Comparison of ENCODE assay signal across 23 cellular contexts in the genomic region with DNA sequence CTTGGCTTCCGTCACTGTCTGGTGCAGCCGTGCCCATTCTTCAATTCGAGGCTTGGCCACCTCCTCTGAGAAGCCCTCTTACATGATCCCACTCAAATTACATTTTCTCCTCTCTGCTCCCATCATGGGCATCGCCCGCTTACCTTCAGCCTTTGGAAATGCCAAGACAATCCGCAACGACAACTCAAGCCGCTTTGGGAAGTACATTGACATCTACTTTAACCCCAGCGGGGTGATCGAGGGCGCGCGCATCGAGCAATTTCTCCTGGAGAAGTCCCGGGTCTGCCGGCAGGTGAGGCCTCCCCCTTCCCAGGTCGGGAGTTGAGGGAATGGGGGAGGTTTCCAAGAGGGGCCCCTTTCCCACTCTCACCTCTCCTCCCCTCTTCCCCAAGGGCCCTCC. TPM values are rescaled to one million over a fixed set of nuclear protein-coding genes. Genes with fewer than 3 reads are reported as not detected.
DNase-seq lines count a peak whose midpoint lies in the region; ATAC-seq and TF ChIP-seq lines count a peak whose summit lies in the region.
"Had no signal": no experiment of that assay in that cellular context is flagged by ENCODE, and none has a peak within 500 bp of the region (broad histone marks: within the 10 kb centered on the region; RNA-seq: fewer than 3 reads in every experiment).

No MANE protein-coding gene starts in this region.

- H3K79me2 ChIP-seq in GM23338 (replicated peaks; ENCODE audit: insufficient read depth) = no peaks in the 10 kb centered on the region

- no peaks in the 10 kb centered on the region for H3K27me3 ChIP-seq in GM23338 (ENCODE audit: insufficient read depth)
- H3K27me3 ChIP-seq in endodermal cell (ENCODE audit: control insufficient read depth, insufficient read depth, low read length, poor library complexity, severe bottlenecking) = no peaks in the 10 kb centered on the region
- H3K27me3 ChIP-seq: BLaER1 treated with 17β-estradiol and CSF1 and Interleukin-3, amounts not matched to agents 10 nM and 100 nM had no signal

- no peak overlapping the region for H3K4me3 Mint-ChIP-seq in activated CD8-positive, alpha-beta memory T cell treated with anti-CD3 and anti-CD28 coated beads, Interleukin-2, amount 10 ng/mL, durations not matched to agents 7 days and 5 days
- H3K4me3 Mint-ChIP-seq in GM23338 = no peak overlapping the region
- H3K4me3 Mint-ChIP-seq in endodermal cell = no peak overlapping the region
- no peak overlapping the region for H3K4me3 Mint-ChIP-seq in osteocyte (ENCODE audit: unreplicated experiment)
- no peak overlapping the region for H3K4me3 Mint-ChIP-seq in T-helper 17 cell
- H3K4me3 Mint-ChIP-seq: CD4-positive, alpha-beta memory T cell had no signal

- no peaks in the 10 kb centered on the region for H3K9me3 ChIP-seq in endodermal cell (ENCODE audit: control insufficient read depth, low read length)
- H3K9me3 ChIP-seq in T-helper 17 cell (ENCODE audit: control insufficient read depth, low read length, poor library complexity, severe bottlenecking) = no peaks in the 10 kb centered on the region
- H3K9me3 ChIP-seq: BLaER1 treated with 17β-estradiol and CSF1 and Interleukin-3, amounts not matched to agents 10 nM and 100 nM; Caco-2 had no signal

- no peaks in the 10 kb centered on the region for H3K36me3 ChIP-seq in GM23338 (ENCODE audit: insufficient read depth)
- H3K36me3 ChIP-seq in endodermal cell (ENCODE audit: control insufficient read depth, insufficient read depth, low read length) = no peaks in the 10 kb centered on the region
- H3K36me3 ChIP-seq: BLaER1 treated with 17β-estradiol and CSF1 and Interleukin-3, amounts not matched to agents 10 nM and 100 nM had no signal

- H3K4me1 ChIP-seq in GM23338 (ENCODE audit: insufficient read depth) = no peaks in the 10 kb centered on the region
- no peaks in the 10 kb centered on the region for H3K4me1 ChIP-seq in endodermal cell (ENCODE audit: control insufficient read depth, insufficient read depth, low read length)
- H3K4me1 ChIP-seq: Caco-2 had no signal

- CTCF ChIA-PET in activated CD8-positive, alpha-beta memory T cell treated with anti-CD3 and anti-CD28 coated beads, Interleukin-2, amount 10 ng/mL, durations not matched to agents 7 days and 5 days (lab: Charles Lee) = no interaction called here

- no peak overlapping the region for H3K4me2 ChIP-seq in GM23338

- H3K27ac Mint-ChIP-seq in activated CD8-positive, alpha-beta memory T cell treated with anti-CD3 and anti-CD28 coated beads, Interleukin-2, amount 10 ng/mL, durations not matched to agents 7 days and 5 days = no peak overlapping the region
- H3K27ac Mint-ChIP-seq in GM23338 (no peak overlapping the region), endodermal cell (no peak overlapping the region), osteocyte (ENCODE audit: unreplicated experiment) (no peak overlapping the region), T-helper 17 cell (no peak overlapping the region)
- H3K27ac Mint-ChIP-seq: CD4-positive, alpha-beta memory T cell had no signal

- peaks cover 71% of the 10 kb centered on the region for H3K27me3 Mint-ChIP-seq in activated CD8-positive, alpha-beta memory T cell treated with anti-CD3 and anti-CD28 coated beads, Interleukin-2, amount 10 ng/mL, durations not matched to agents 7 days and 5 days
- peaks cover 8% of the 10 kb centered on the region for H3K27me3 Mint-ChIP-seq in GM23338 (ENCODE audit: insufficient read depth, low read depth, poor library complexity)
- no peaks in the 10 kb centered on the region for H3K27me3 Mint-ChIP-seq in endodermal cell (ENCODE audit: insufficient read depth)
- no peaks in the 10 kb centered on the region for H3K27me3 Mint-ChIP-seq in osteocyte (ENCODE audit: unreplicated experiment)
- peaks cover 31% of the 10 kb centered on the region for H3K27me3 Mint-ChIP-seq in T-helper 17 cell
- H3K27me3 Mint-ChIP-seq: CD4-positive, alpha-beta memory T cell had no signal

- no peak overlapping the region for H3K4me3 ChIP-seq in GM23338
- H3K4me3 ChIP-seq in endodermal cell (ENCODE audit: low read length) = no peak overlapping the region
- H3K4me3 ChIP-seq: BLaER1 treated with 17β-estradiol and CSF1 and Interleukin-3, amounts not matched to agents 10 nM and 100 nM; GM12878 had no signal

- no peaks in the 10 kb centered on the region for H3F3A ChIP-seq in GM23338 (replicated peaks; ENCODE audit: low read depth)

- H3K4me1 Mint-ChIP-seq in activated CD8-positive, alpha-beta memory T cell treated with anti-CD3 and anti-CD28 coated beads, Interleukin-2, amount 10 ng/mL, durations not matched to agents 7 days and 5 days = peaks cover 9% of the 10 kb centered on the region
- H3K4me1 Mint-ChIP-seq in GM23338 = peaks cover 5% of the 10 kb centered on the region
- H3K4me1 Mint-ChIP-seq in endodermal cell = peaks cover 9% of the 10 kb centered on the region
- H3K4me1 Mint-ChIP-seq in osteocyte (ENCODE audit: unreplicated experiment) = peaks cover 31% of the 10 kb centered on the region
- peaks cover 9% of the 10 kb centered on the region for H3K4me1 Mint-ChIP-seq in T-helper 17 cell

- H4K20me1 ChIP-seq in GM23338 (replicated peaks; ENCODE audit: insufficient read depth) = no peaks in the 10 kb centered on the region
- H4K20me1 ChIP-seq: BLaER1 treated with 17β-estradiol and CSF1 and Interleukin-3, amounts not matched to agents 10 nM and 100 nM had no signal

- H3K9me2 ChIP-seq in GM23338 (ENCODE audit: insufficient read depth) = no peaks in the 10 kb centered on the region

- peak; percentile 48 for DNase-seq in activated CD8-positive, alpha-beta memory T cell treated with anti-CD3 and anti-CD28 coated beads for 24 hours
- DNase-seq in activated CD8-positive, alpha-beta memory T cell treated with anti-CD3 and anti-CD28 coated beads, Interleukin-2, amount 10 ng/mL, durations not matched to agents 7 days and 5 days = no peak
- DNase-seq in GM23338 (ENCODE audit: low spot score) (no peak), endodermal cell (peak; percentile 33), osteocyte (ENCODE audit: extremely low spot score, unreplicated experiment) (peak; percentile 75), DMS53 (lab: John Stamatoyannopoulos, UW) (no peak), T-helper 17 cell (no peak)
- DNase-seq: ACHN; CD4-positive, alpha-beta memory T cell; DMS 273 treated with DMSO at 0.1 percent for 48 hours; Kasumi-1; NCI-H1694; NCI-H2081 treated with DMSO at 0.1 percent for 48 hours; NCI-H2171 treated with DMSO at 0.1 percent for 48 hours; NCI-H524 treated with DMSO at 0.1 percent for 48 hours; NCI-H82 had no signal

- peak overlapping the region; percentile 85 for H2AFZ ChIP-seq in GM23338

- no peak overlapping the region for H3K9ac ChIP-seq in endodermal cell (ENCODE audit: extremely low read depth, low read length, poor library complexity, severe bottlenecking)
- H3K9ac ChIP-seq: BLaER1 treated with 17β-estradiol and CSF1 and Interleukin-3, amounts not matched to agents 10 nM and 100 nM had no signal

- no peak overlapping the region for H3K27ac ChIP-seq in GM23338 (ENCODE audit: low read depth)
- no peak overlapping the region for H3K27ac ChIP-seq in endodermal cell (ENCODE audit: low read depth, low read length)
- H3K27ac ChIP-seq: 22Rv1; BLaER1 treated with 17β-estradiol and CSF1 and Interleukin-3, amounts not matched to agents 10 nM and 100 nM had no signal

- WGBS in endodermal cell (ENCODE audit: insufficient coverage in 1 of 2, insufficient read length in 1 of 2), 2 experiments = 91 to 96% methylated on average over 8 to 17 of the region's 17 CpGs

- no peak for TF ChIP-seq CTCF in GM23338 (conservative IDR thresholded peaks at IDR 0.05; ENCODE audit: low read depth in 2 of 2)
- TF ChIP-seq CTCF in endodermal cell (conservative IDR thresholded peaks at IDR 0.05) = no peak
- no peak for TF ChIP-seq CTCF in osteocyte (IDR thresholded peaks at IDR 0.05)

- ATAC-seq in activated CD8-positive, alpha-beta memory T cell treated with anti-CD3 and anti-CD28 coated beads, Interleukin-2, amount 10 ng/mL, durations not matched to agents 7 days and 5 days = no peak
- ATAC-seq in GM23338 (no peak), GM19328 (IDR thresholded peaks at IDR 0.05; ENCODE audit: unreplicated experiment) (no peak), T-helper 17 cell (no peak)
- ATAC-seq: GM12878, Panc1 had no signal

- H3K9me3 Mint-ChIP-seq in activated CD8-positive, alpha-beta memory T cell treated with anti-CD3 and anti-CD28 coated beads, Interleukin-2, amount 10 ng/mL, durations not matched to agents 7 days and 5 days (ENCODE audit: low read depth) = no peaks in the 10 kb centered on the region
- H3K9me3 Mint-ChIP-seq in GM23338 = no peaks in the 10 kb centered on the region
- no peaks in the 10 kb centered on the region for H3K9me3 Mint-ChIP-seq in endodermal cell
- no peaks in the 10 kb centered on the region for H3K9me3 Mint-ChIP-seq in osteocyte (ENCODE audit: unreplicated experiment)
- H3K9me3 Mint-ChIP-seq: CD4-positive, alpha-beta memory T cell had no signal

- no peaks in the 10 kb centered on the region for H3K36me3 Mint-ChIP-seq in activated CD8-positive, alpha-beta memory T cell treated with anti-CD3 and anti-CD28 coated beads, Interleukin-2, amount 10 ng/mL, durations not matched to agents 7 days and 5 days
- H3K36me3 Mint-ChIP-seq in GM23338 (ENCODE audit: low read depth) (no peaks in the 10 kb centered on the region), endodermal cell (ENCODE audit: low read depth) (no peaks in the 10 kb centered on the region), osteocyte (ENCODE audit: unreplicated experiment) (no peaks in the 10 kb centered on the region), T-helper 17 cell (ENCODE audit: low read depth) (no peaks in the 10 kb centered on the region)
- H3K36me3 Mint-ChIP-seq: CD4-positive, alpha-beta memory T cell had no signal

TF ChIP-seq in GM23338, 12 proteins besides CTCF, POLR2A, EP300 and RAD21 (continues in another document):
- no peak for TF ChIP-seq ZNF114 (CRISPR knock-in tag; IDR thresholded peaks at IDR 0.05)

RNA-seq across cellular contexts. Expression of gene MYO7B, which starts 38.3 kb away (rescaled TPM):
- under 1 TPM in 1 of 2 experiments, not detected in 1; 0.26 TPM for total RNA-seq in activated CD8-positive, alpha-beta memory T cell treated with anti-CD3 and anti-CD28 coated beads, Interleukin-2, amount 10 ng/mL, durations not matched to agents 7 days and 5 days
- not detected in 2 replicates for total RNA-seq in GM23338 (2014; rRNA removed; shearing (Covaris generic))
- polyA plus RNA-seq in GM23338 (2016; fragmentation: Nextera tagmentation; extraction: Ambion mirVana) = not detected in 2 replicates
- total RNA-seq in endodermal cell (under 1 TPM in 1 of 2 donors, not detected in 1; 0.11 TPM), osteocyte (not detected in 2 replicates), T-helper 17 cell (under 1 TPM; 0.23 to 0.75 TPM)
- not detected for polyA plus RNA-seq in endodermal cell (2013, experiment 1 of 2)
- polyA plus RNA-seq in endodermal cell (2013, experiment 2 of 2) = not detected
- total RNA-seq: CD4-positive, alpha-beta memory T cell; MCF 10A had no signal
- polyA plus RNA-seq: CD4-positive, alpha-beta memory T cell had no signal

RNA-seq across cellular contexts. Expression of gene IWS1, which starts 47.5 kb away (rescaled TPM):
- 10 to 100 TPM; 53.2 to 55.1 TPM for total RNA-seq in activated CD8-positive, alpha-beta memory T cell treated with anti-CD3 and anti-CD28 coated beads, Interleukin-2, amount 10 ng/mL, durations not matched to agents 7 days and 5 days
- total RNA-seq in GM23338 (2014; rRNA removed; shearing (Covaris generic)) = 56.0 and 82.8 TPM in 2 replicates
- polyA plus RNA-seq in GM23338 (2016; fragmentation: Nextera tagmentation; extraction: Ambion mirVana) = 84.4 and 97.2 TPM in 2 replicates
- total RNA-seq in endodermal cell (100 to 1,000 TPM in 1 of 2 donors, 10 to 100 TPM in 1; 91.4 to 107 TPM), osteocyte (39.8 and 40.9 TPM in 2 replicates), T-helper 17 cell (10 to 100 TPM; 26.4 TPM)
- 77.9 TPM for polyA plus RNA-seq in endodermal cell (2013, experiment 1 of 2)
- polyA plus RNA-seq in endodermal cell (2013, experiment 2 of 2) = 85.8 TPM

Comparison
In these comparisons a context has a peak if more than half of its experiments do, and no peak if none do; other contexts are left out.
1. DNase-seq: peak in activated CD8-positive, alpha-beta memory T cell treated with anti-CD3 and anti-CD28 coated beads for 24 hours (single experiment), endodermal cell (single experiment) and osteocyte (single experiment); none in activated CD8-positive, alpha-beta memory T cell treated with anti-CD3 and anti-CD28 coated beads, Interleukin-2, amount 10 ng/mL, durations not matched to agents 7 days and 5 days (single experiment), GM23338 (single experiment), DMS53 (single experiment) and T-helper 17 cell (0 of 3).